21 cellular contexts compared by ENCODE assay signal in genomic region chr11:126756416-126756815, GRCh38.
"Had no signal": no experiment of that assay in that cellular context is flagged by ENCODE, and none has a peak within 500 bp of the region (broad histone marks: within the 10 kb centered on the region; RNA-seq: fewer than 3 reads in every experiment).

No MANE protein-coding gene starts in this region.

- DNase-seq: activated CD4-positive, alpha-beta T cell treated with anti-CD3 and anti-CD28 coated beads for 48 hours; activated CD4-positive, alpha-beta T cell treated with anti-CD3 and anti-CD28 coated beads, Interleukin-2, amount 50 U/mL, for 4 hours; activated CD4-positive, CD25-positive, alpha-beta regulatory T cell treated with anti-CD3 and anti-CD28 coated beads, Interleukin-2, amount 50 U/mL, for 72 hours; activated CD8-positive, alpha-beta memory T cell treated with anti-CD3 and anti-CD28 coated beads, Interleukin-2, amount 50 U/mL, for 48 hours; activated CD8-positive, alpha-beta T cell treated with anti-CD3 and anti-CD28 coated beads, Interleukin-2, amount 10 ng/mL, durations not matched to agents 7 days and 5 days; activated naive CD4-positive, alpha-beta T cell treated with anti-CD3 and anti-CD28 coated beads, Interleukin-2, amount 50 U/mL, for 16 hours; activated naive CD8-positive, alpha-beta T cell treated with anti-CD3 and anti-CD28 coated beads, Interleukin-2, amount 10 ng/mL, durations not matched to agents 7 days and 5 days; activated T-cell treated with anti-CD3 and anti-CD28 coated beads, Interleukin-2, amount 50 U/mL, for 1 hour; aorta; central memory CD4-positive, alpha-beta T cell; Kasumi-1; NCI-H1105 treated with DMSO at 0.1 percent for 48 hours; NCI-H1436 treated with DMSO at 0.1 percent for 48 hours; NCI-H187 treated with DMSO at 0.1 percent for 48 hours; NCI-H2081 treated with DMSO at 0.1 percent for 48 hours; NCI-H226; NCI-H526; Peyer's patch; SHP77; T-helper 17 cell; T-helper 9 cell had no signal
